ENCODE assay signal across 2 cellular contexts in the genomic region with DNA sequence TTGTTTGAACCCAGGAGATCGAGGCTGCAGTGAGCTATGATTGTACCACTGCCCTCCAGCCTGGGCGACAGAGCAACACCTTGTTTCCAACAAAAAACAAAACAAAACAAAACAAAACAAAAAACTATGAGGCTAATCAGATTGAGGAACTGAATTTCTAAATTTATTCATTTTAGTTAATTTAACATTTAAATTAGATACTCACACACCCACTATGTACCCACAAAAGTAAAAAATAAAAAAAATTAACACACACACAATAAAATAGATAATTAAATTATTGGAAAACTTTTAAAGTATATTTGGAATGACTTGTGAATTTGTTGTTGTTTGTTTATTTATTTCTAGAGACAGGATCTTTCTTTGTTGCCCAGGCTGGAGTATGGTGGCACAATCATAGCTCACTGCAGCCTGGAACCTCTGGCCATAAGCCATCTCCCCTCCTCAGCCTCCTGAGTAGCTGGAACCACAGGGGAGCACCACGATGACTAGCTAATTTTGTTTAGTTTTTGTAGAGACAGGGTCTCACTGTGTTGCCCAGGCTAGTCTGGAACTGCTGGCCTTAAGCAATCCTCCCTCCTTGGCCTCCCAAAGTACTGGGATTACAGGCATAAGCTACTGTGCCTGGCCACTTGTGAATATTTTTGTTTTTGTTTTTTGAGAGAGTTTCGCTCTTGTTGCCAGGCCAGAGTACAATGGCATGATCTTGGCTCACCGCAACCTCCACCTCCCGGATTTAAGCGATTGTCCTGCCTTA.
TF ChIP-seq lines count a peak whose summit lies in the region.

No MANE protein-coding gene starts in this region.

TF ChIP-seq in HCT116, 20 proteins besides CTCF, POLR2A, EP300 and RAD21:
- TF ChIP-seq SIN3A (IDR thresholded peaks at IDR 0.05; ENCODE audit: low read depth) (no peak), ELF1 (IDR thresholded peaks at IDR 0.05; ENCODE audit: borderline replicate concordance, low read depth) (no peak), POLR2AphosphoS5 (IDR thresholded peaks at IDR 0.05; ENCODE audit: low read depth, low read length) (no peak), SRF (IDR thresholded peaks at IDR 0.05; ENCODE audit: low read depth) (no peak), EGR1 (IDR thresholded peaks at IDR 0.05; ENCODE audit: low read depth) (no peak), JUND (IDR thresholded peaks at IDR 0.05) (no peak), CBX3 (IDR thresholded peaks at IDR 0.05; ENCODE audit: low read depth) (no peak), TCF7L2 (IDR thresholded peaks at IDR 0.05; ENCODE audit: borderline replicate concordance, extremely low read depth, insufficient read depth, insufficient read length) (no peak), EZH2 (IDR thresholded peaks at IDR 0.05) (no peak)
- TF ChIP-seq, protein P1, sequence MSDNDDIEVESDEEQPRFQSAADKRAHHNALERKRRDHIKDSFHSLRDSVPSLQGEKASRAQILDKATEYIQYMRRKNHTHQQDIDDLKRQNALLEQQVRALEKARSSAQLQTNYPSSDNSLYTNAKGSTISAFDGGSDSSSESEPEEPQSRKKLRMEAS (IDR thresholded peaks at IDR 0.05) = no peak
- TF ChIP-seq, protein P2, sequence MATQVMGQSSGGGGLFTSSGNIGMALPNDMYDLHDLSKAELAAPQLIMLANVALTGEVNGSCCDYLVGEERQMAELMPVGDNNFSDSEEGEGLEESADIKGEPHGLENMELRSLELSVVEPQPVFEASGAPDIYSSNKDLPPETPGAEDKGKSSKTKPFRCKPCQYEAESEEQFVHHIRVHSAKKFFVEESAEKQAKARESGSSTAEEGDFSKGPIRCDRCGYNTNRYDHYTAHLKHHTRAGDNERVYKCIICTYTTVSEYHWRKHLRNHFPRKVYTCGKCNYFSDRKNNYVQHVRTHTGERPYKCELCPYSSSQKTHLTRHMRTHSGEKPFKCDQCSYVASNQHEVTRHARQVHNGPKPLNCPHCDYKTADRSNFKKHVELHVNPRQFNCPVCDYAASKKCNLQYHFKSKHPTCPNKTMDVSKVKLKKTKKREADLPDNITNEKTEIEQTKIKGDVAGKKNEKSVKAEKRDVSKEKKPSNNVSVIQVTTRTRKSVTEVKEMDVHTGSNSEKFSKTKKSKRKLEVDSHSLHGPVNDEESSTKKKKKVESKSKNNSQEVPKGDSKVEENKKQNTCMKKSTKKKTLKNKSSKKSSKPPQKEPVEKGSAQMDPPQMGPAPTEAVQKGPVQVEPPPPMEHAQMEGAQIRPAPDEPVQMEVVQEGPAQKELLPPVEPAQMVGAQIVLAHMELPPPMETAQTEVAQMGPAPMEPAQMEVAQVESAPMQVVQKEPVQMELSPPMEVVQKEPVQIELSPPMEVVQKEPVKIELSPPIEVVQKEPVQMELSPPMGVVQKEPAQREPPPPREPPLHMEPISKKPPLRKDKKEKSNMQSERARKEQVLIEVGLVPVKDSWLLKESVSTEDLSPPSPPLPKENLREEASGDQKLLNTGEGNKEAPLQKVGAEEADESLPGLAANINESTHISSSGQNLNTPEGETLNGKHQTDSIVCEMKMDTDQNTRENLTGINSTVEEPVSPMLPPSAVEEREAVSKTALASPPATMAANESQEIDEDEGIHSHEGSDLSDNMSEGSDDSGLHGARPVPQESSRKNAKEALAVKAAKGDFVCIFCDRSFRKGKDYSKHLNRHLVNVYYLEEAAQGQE (IDR thresholded peaks at IDR 0.05; ENCODE audit: low read depth) = no peak
- TF ChIP-seq, protein P3, sequence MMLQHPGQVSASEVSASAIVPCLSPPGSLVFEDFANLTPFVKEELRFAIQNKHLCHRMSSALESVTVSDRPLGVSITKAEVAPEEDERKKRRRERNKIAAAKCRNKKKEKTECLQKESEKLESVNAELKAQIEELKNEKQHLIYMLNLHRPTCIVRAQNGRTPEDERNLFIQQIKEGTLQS (IDR thresholded peaks at IDR 0.05) = no peak
TF ChIP-seq in HCT116: peak in this region for 0.

TF ChIP-seq in HepG2, 621 proteins besides CTCF, POLR2A, EP300 and RAD21:
- TF ChIP-seq TSC22D2 (CRISPR knock-in tag; IDR thresholded peaks at IDR 0.05; ENCODE audit: borderline replicate concordance) (no peak), FOXO1 (CRISPR knock-in tag; IDR thresholded peaks at IDR 0.05) (no peak), ZNF382 (CRISPR knock-in tag; IDR thresholded peaks at IDR 0.05; ENCODE audit: borderline replicate concordance) (no peak), ZNF512B (CRISPR knock-in tag; IDR thresholded peaks at IDR 0.05; ENCODE audit: borderline replicate concordance) (no peak), KLF16 (CRISPR knock-in tag; IDR thresholded peaks at IDR 0.05) (no peak), ESRRA (CRISPR knock-in tag; IDR thresholded peaks at IDR 0.05; ENCODE audit: low read depth) (no peak), ZNF672 (CRISPR knock-in tag; IDR thresholded peaks at IDR 0.05) (no peak), NFATC3 (CRISPR knock-in tag; IDR thresholded peaks at IDR 0.05) (no peak), RXRB (CRISPR knock-in tag; IDR thresholded peaks at IDR 0.05; ENCODE audit: borderline replicate concordance) (no peak), KDM5B (CRISPR knock-in tag; IDR thresholded peaks at IDR 0.05; ENCODE audit: borderline replicate concordance) (no peak), ZNF354B (CRISPR knock-in tag; IDR thresholded peaks at IDR 0.05) (no peak), ZNF143 (CRISPR knock-in tag; IDR thresholded peaks at IDR 0.05) (no peak)
- TF ChIP-seq, protein P4, sequence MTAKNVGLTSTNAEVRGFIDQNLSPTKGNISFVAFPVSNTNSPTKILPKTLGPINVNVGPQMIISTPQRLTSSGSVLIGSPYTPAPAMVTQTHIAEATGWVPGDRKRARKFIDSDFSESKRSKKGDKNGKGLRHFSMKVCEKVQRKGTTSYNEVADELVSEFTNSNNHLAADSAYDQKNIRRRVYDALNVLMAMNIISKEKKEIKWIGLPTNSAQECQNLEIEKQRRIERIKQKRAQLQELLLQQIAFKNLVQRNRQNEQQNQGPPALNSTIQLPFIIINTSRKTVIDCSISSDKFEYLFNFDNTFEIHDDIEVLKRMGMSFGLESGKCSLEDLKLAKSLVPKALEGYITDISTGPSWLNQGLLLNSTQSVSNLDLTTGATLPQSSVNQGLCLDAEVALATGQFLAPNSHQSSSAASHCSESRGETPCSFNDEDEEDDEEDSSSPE (CRISPR knock-in tag; IDR thresholded peaks at IDR 0.05) = no peak
- TF ChIP-seq, protein P5, sequence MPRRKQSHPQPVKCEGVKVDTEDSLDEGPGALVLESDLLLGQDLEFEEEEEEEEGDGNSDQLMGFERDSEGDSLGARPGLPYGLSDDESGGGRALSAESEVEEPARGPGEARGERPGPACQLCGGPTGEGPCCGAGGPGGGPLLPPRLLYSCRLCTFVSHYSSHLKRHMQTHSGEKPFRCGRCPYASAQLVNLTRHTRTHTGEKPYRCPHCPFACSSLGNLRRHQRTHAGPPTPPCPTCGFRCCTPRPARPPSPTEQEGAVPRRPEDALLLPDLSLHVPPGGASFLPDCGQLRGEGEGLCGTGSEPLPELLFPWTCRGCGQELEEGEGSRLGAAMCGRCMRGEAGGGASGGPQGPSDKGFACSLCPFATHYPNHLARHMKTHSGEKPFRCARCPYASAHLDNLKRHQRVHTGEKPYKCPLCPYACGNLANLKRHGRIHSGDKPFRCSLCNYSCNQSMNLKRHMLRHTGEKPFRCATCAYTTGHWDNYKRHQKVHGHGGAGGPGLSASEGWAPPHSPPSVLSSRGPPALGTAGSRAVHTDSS (CRISPR knock-in tag; conservative IDR thresholded peaks at IDR 0.05) = no peak
- TF ChIP-seq, protein P6, sequence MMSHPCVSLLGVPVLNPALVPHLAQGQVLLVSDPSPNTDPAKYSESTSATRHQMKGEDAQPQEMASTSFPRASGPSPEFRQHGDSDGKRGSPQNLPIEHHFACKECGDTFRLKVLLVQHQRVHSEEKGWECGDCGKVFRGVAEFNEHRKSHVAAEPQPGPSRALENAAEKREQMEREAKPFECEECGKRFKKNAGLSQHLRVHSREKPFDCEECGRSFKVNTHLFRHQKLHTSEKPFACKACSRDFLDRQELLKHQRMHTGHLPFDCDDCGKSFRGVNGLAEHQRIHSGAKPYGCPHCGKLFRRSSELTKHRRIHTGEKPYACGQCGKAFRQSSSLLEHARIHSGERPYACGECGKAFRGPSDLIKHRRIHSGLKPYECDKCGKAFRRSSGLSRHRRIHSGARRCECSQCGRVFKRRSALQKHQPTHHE (CRISPR knock-in tag; IDR thresholded peaks at IDR 0.05; ENCODE audit: borderline replicate concordance) = no peak
- TF ChIP-seq, protein P3 (CRISPR knock-in tag; IDR thresholded peaks at IDR 0.05) = no peak
TF ChIP-seq in HepG2: peak in this region for 0.
